In genomic region chr1:93775224-93775623, GRCh38 we compare ENCODE assay signal across 17 cellular contexts.
DNase-seq lines count a peak whose midpoint lies in the region; TF ChIP-seq lines count a peak whose summit lies in the region.
"Had no signal": no experiment of that assay in that cellular context is flagged by ENCODE, and none has a peak within 500 bp of the region (broad histone marks: within the 10 kb centered on the region; RNA-seq: fewer than 3 reads in every experiment).

No MANE protein-coding gene starts in this region.

- H3K27me3 ChIP-seq in breast epithelium (no peaks in the 10 kb centered on the region), trophoblast cell (ENCODE audit: insufficient read depth, low read length) (no peaks in the 10 kb centered on the region)
- H3K27me3 ChIP-seq: BLaER1 treated with 17β-estradiol and CSF1 and Interleukin-3, amounts not matched to agents 10 nM and 100 nM had no signal

- no peaks in the 10 kb centered on the region for H3K36me3 ChIP-seq in breast epithelium
- H3K36me3 ChIP-seq in trophoblast cell (ENCODE audit: control insufficient read depth in 1 of 2, insufficient read depth in 2 of 2, low read length in 2 of 2), result no peaks in the 10 kb centered on the region

- H3K4ac ChIP-seq in trophoblast cell (ENCODE audit: low read depth, low read length), result no peak overlapping the region

- no peak overlapping the region for H4K91ac ChIP-seq in trophoblast cell (ENCODE audit: low read depth, low read length)

- no peak overlapping the region for H3K23ac ChIP-seq in trophoblast cell (ENCODE audit: low read length)

- intact Hi-C loops in breast epithelium (cut with DNase I; ENCODE audit: low total_unique reads), result no loop called here

- H3K79me2 ChIP-seq in trophoblast cell (ENCODE audit: control insufficient read depth, insufficient read depth, low read length, poor library complexity), result no peaks in the 10 kb centered on the region

- H3K4me3 ChIP-seq in breast epithelium (no peak overlapping the region), trophoblast cell (ENCODE audit: low read depth, low read length) (no peak overlapping the region)
- H3K4me3 ChIP-seq: BLaER1 treated with 17β-estradiol and CSF1 and Interleukin-3, amounts not matched to agents 10 nM and 100 nM had no signal

- no peak overlapping the region for H4K12ac ChIP-seq in trophoblast cell (ENCODE audit: low read depth, low read length)

- no peak overlapping the region for H3K14ac ChIP-seq in trophoblast cell (ENCODE audit: low read length)

- WGBS in trophoblast cell (ENCODE audit: extremely low coverage, insufficient coverage, insufficient read length), result no CpG with 5 or more reads among the region's 6 CpGs

- H3K4me1 ChIP-seq in breast epithelium (no peaks in the 10 kb centered on the region), trophoblast cell (ENCODE audit: control insufficient read depth in 1 of 2, insufficient read depth in 2 of 2, low read length in 2 of 2) (peaks cover 5 to 6% of the 10 kb centered on the region in 2 experiments)

- H2BK12ac ChIP-seq in trophoblast cell (ENCODE audit: low read length), result no peak overlapping the region

- H2BK120ac ChIP-seq in trophoblast cell (ENCODE audit: insufficient read depth, low read length, poor library complexity), result no peak overlapping the region

- DNase-seq in DMS153 (lab: John Stamatoyannopoulos, UW), result peak; percentile 42
- DNase-seq in DMS153 treated with DMSO at 0.1 percent for 48 hours (lab: John Stamatoyannopoulos, UW; ENCODE audit: unreplicated experiment), result no peak
- peak; percentile 78 to 79 for DNase-seq in NCI-H187 (lab: John Stamatoyannopoulos, UW)
- peak in 1 of 2 donors; percentile 59 for DNase-seq in breast epithelium (ENCODE audit: low spot score in 2 of 2)
- DNase-seq in trophoblast cell, result peak; percentile 61 to 75
- no peak for DNase-seq in midbrain (lab: John Stamatoyannopoulos, UW)
- DNase-seq in GM10248 (ENCODE audit: extremely low spot score), result no peak
- no peak for DNase-seq in DMS 273 treated with DMSO at 0.1 percent for 48 hours (lab: John Stamatoyannopoulos, UW)
- DNase-seq: activated CD8-positive, alpha-beta T cell treated with anti-CD3 and anti-CD28 coated beads for 36 hours; effector CD8-positive, alpha-beta T cell; MV-4-11; nephron progenitor cell; retina; T-helper 1 cell had no signal

- no peak overlapping the region for H2AK5ac ChIP-seq in trophoblast cell (ENCODE audit: low read length)

- no peaks in the 10 kb centered on the region for H3K9me3 ChIP-seq in breast epithelium
- no peaks in the 10 kb centered on the region for H3K9me3 ChIP-seq in trophoblast cell (ENCODE audit: insufficient read depth, low read depth, low read length)

- no peak overlapping the region for H3K4me2 ChIP-seq in trophoblast cell (ENCODE audit: low read length)
- H3K4me2 ChIP-seq: BLaER1 treated with 17β-estradiol and CSF1 and Interleukin-3, amounts not matched to agents 10 nM and 100 nM had no signal

- H3K79me1 ChIP-seq in trophoblast cell (ENCODE audit: low read length), result peaks cover 2% of the 10 kb centered on the region

- H2AFZ ChIP-seq in trophoblast cell (ENCODE audit: insufficient read depth, low read length, poor library complexity), result no peak overlapping the region

- no peak overlapping the region for H3K18ac ChIP-seq in trophoblast cell (ENCODE audit: low read length)

- POLR2A ChIA-PET in GM10248 (lab: Yijun Ruan, JAX), result no interaction called here

- no peak overlapping the region for H4K8ac ChIP-seq in trophoblast cell (ENCODE audit: low read depth, low read length)

- H3K27ac ChIP-seq in breast epithelium (peak overlapping the region; percentile 31 to 71), trophoblast cell (ENCODE audit: low read depth, low read length) (no peak overlapping the region)
- H3K27ac ChIP-seq: 22Rv1; BLaER1 treated with 17β-estradiol and CSF1 and Interleukin-3, amounts not matched to agents 10 nM and 100 nM; VCaP had no signal

- no peak overlapping the region for H2BK5ac ChIP-seq in trophoblast cell (ENCODE audit: low read depth, low read length, poor library complexity)

- TF ChIP-seq POLR2A in breast epithelium (IDR thresholded peaks at IDR 0.05), result no peak

- TF ChIP-seq CTCF in breast epithelium (IDR thresholded peaks at IDR 0.05) (no peak), GM10248 (IDR thresholded peaks at IDR 0.05; ENCODE audit: control extremely low read depth, extremely low read depth, low read depth, missing control alignments) (no peak)

- CTCF ChIA-PET in GM10248 (lab: Yijun Ruan, JAX), result interaction anchor here (0.9 to 1.3 kb wide), 5 partner anchors 10 to 39 kb away, joined by 3 to 4 read pairs (median 3); no protein-coding TSS in a partner anchor

- no peak overlapping the region for H3K9ac ChIP-seq in trophoblast cell (ENCODE audit: low read length)
- H3K9ac ChIP-seq: BLaER1 treated with 17β-estradiol and CSF1 and Interleukin-3, amounts not matched to agents 10 nM and 100 nM had no signal

Comparison
In these comparisons a context has a peak if more than half of its experiments do, and no peak if none do; other contexts are left out.
1. DNase-seq: peak in DMS153 (single experiment), NCI-H187 (2 of 2) and trophoblast cell (2 of 2); none in DMS153 treated with DMSO at 0.1 percent for 48 hours (single experiment), midbrain (single experiment), GM10248 (single experiment) and DMS 273 treated with DMSO at 0.1 percent for 48 hours (single experiment).